16 cellular contexts compared by ENCODE assay signal in genomic region chr16:69319826-69320730, GRCh38. TPM values are rescaled to one million over a fixed set of nuclear protein-coding genes. Genes with fewer than 3 reads are reported as not detected.
"Had no signal": no experiment of that assay in that cellular context is flagged by ENCODE, and none has a peak within 500 bp of the region (broad histone marks: within the 10 kb centered on the region; RNA-seq: fewer than 3 reads in every experiment).

No MANE protein-coding gene starts in this region.

- H3K27me3 Mint-ChIP-seq: activated CD4-positive, alpha-beta memory T cell treated with anti-CD3 and anti-CD28 coated beads, Interleukin-2, amount 10 ng/mL, durations not matched to agents 7 days and 5 days had no signal

- ATAC-seq: gastrocnemius medialis, heart right ventricle, left ventricle myocardium superior had no signal

- H3K27me3 ChIP-seq: cardiac muscle cell, gastrocnemius medialis, heart right ventricle, ovary, uterus had no signal

- DNase-seq: activated CD4-positive, alpha-beta memory T cell treated with anti-CD3 and anti-CD28 coated beads, Interleukin-2, amount 10 ng/mL, durations not matched to agents 7 days and 5 days; cortex of kidney; effector CD8-positive, alpha-beta T cell; gastrocnemius medialis; heart right ventricle; islet precursor cell; left ventricle myocardium superior; mesenchymal stem cell; stimulated activated CD4-positive, alpha-beta T cell treated with anti-CD3 and anti-CD28 coated beads, Interleukin-15, amount 100 ng/mL, for 24 hours; stimulated activated CD4-positive, alpha-beta T cell treated with anti-CD3 and anti-CD28 coated beads, Interleukin-4, amount 100 ng/mL, for 24 hours; T-helper 9 cell had no signal

- FAIRE-seq: astrocyte had no signal

- H3K4me3 Mint-ChIP-seq: activated CD4-positive, alpha-beta memory T cell treated with anti-CD3 and anti-CD28 coated beads, Interleukin-2, amount 10 ng/mL, durations not matched to agents 7 days and 5 days had no signal

- H3K4me3 ChIP-seq: cardiac muscle cell, gastrocnemius medialis, heart right ventricle, ovary, uterus had no signal

- H3K9me3 Mint-ChIP-seq: activated CD4-positive, alpha-beta memory T cell treated with anti-CD3 and anti-CD28 coated beads, Interleukin-2, amount 10 ng/mL, durations not matched to agents 7 days and 5 days had no signal

- H3K27ac Mint-ChIP-seq: activated CD4-positive, alpha-beta memory T cell treated with anti-CD3 and anti-CD28 coated beads, Interleukin-2, amount 10 ng/mL, durations not matched to agents 7 days and 5 days had no signal

- H3K36me3 ChIP-seq: ovary, uterus had no signal

RNA-seq across cellular contexts. Expression of gene TMED6, which starts 31.5 kb away (rescaled TPM):
- total RNA-seq: left ventricle myocardium superior, renal cortical epithelial cell had no signal
